Comparison of ENCODE assay signal across 1 cellular context in genomic region chr2:54572636-54573531, GRCh38.
TF ChIP-seq lines count a peak whose summit lies in the region.

No MANE protein-coding gene starts in this region.

TF ChIP-seq in HepG2, 621 proteins besides CTCF, POLR2A, EP300 and RAD21 (continued from another document and continues in another):
- TF ChIP-seq ZBTB40 (IDR thresholded peaks at IDR 0.05), result no peak
- TF ChIP-seq ZBTB40 (CRISPR knock-in tag; IDR thresholded peaks at IDR 0.05), result no peak
- TF ChIP-seq HOXA9 (CRISPR knock-in tag; IDR thresholded peaks at IDR 0.05; ENCODE audit: borderline replicate concordance), result no peak
- no peak for TF ChIP-seq SIN3B (IDR thresholded peaks at IDR 0.05; ENCODE audit: low read length)
- no peak for TF ChIP-seq KLF13 (CRISPR knock-in tag; IDR thresholded peaks at IDR 0.05)
- TF ChIP-seq KMT2A (CRISPR knock-in tag; IDR thresholded peaks at IDR 0.05), result no peak; the same call in 1 of the 2 replicates
- 0 out of 2 replicates have a peak, but pooled peaks have one; percentile 12 for TF ChIP-seq ISX (CRISPR knock-in tag; conservative IDR thresholded peaks at IDR 0.05)
- TF ChIP-seq ZBTB46 (CRISPR knock-in tag; IDR thresholded peaks at IDR 0.05; ENCODE audit: borderline replicate concordance), result no peak
- peak; percentile 31; the same call in 1 of the 2 replicates for TF ChIP-seq FOXK1 (CRISPR knock-in tag; IDR thresholded peaks at IDR 0.05; ENCODE audit: borderline replicate concordance, low read depth)
- no peak for TF ChIP-seq HOMEZ (CRISPR knock-in tag; IDR thresholded peaks at IDR 0.05; ENCODE audit: low read depth)
- no peak for TF ChIP-seq SNAPC2 (CRISPR knock-in tag; IDR thresholded peaks at IDR 0.05)
- no peak for TF ChIP-seq ZNF24 (IDR thresholded peaks at IDR 0.05)
- peak; percentile 51; the same call in 1 of the 2 replicates for TF ChIP-seq POGZ (CRISPR knock-in tag; IDR thresholded peaks at IDR 0.05)
- no peak for TF ChIP-seq ARID5B (CRISPR knock-in tag; IDR thresholded peaks at IDR 0.05)
- no peak for TF ChIP-seq DMTF1 (CRISPR knock-in tag; IDR thresholded peaks at IDR 0.05)
- no peak for TF ChIP-seq ZNF468 (CRISPR knock-in tag; IDR thresholded peaks at IDR 0.05)
- TF ChIP-seq ZMYM3 (CRISPR knock-in tag; IDR thresholded peaks at IDR 0.05), result no peak
- no peak for TF ChIP-seq ZXDC (CRISPR knock-in tag; IDR thresholded peaks at IDR 0.05)
- TF ChIP-seq ZNF160 (CRISPR knock-in tag; IDR thresholded peaks at IDR 0.05), result no peak
- peak; percentile 5; the same call in 1 of the 2 replicates for TF ChIP-seq ZBTB34 (CRISPR knock-in tag; IDR thresholded peaks at IDR 0.05)
- TF ChIP-seq ZNF251 (CRISPR knock-in tag; IDR thresholded peaks at IDR 0.05), result no peak
- TF ChIP-seq NR2C2 (CRISPR knock-in tag; IDR thresholded peaks at IDR 0.05; ENCODE audit: borderline replicate concordance), result no peak
- no peak for TF ChIP-seq STAT6 (CRISPR knock-in tag; IDR thresholded peaks at IDR 0.05; ENCODE audit: borderline replicate concordance)
- no peak for TF ChIP-seq ZBTB26 (CRISPR knock-in tag; IDR thresholded peaks at IDR 0.05; ENCODE audit: borderline replicate concordance)
